18 cellular contexts compared by ENCODE assay signal in genomic region chr12:95533985-95534384, GRCh38.
"Had no signal": no experiment of that assay in that cellular context is flagged by ENCODE, and none has a peak within 500 bp of the region (broad histone marks: within the 10 kb centered on the region; RNA-seq: fewer than 3 reads in every experiment).

No MANE protein-coding gene starts in this region.

- H3K36me3 ChIP-seq: colonic mucosa, esophagus muscularis mucosa, left ventricle myocardium inferior, spleen, thoracic aorta, WERI-Rb-1 had no signal

- H3K4me1 Mint-ChIP-seq: natural killer cell had no signal

- H3K4me3 Mint-ChIP-seq: activated CD4-positive, alpha-beta memory T cell treated with anti-CD3 and anti-CD28 coated beads for 36 hours; activated CD4-positive, alpha-beta T cell treated with anti-CD3 and anti-CD28 coated beads for 36 hours; activated CD8-positive, alpha-beta memory T cell treated with anti-CD3 and anti-CD28 coated beads, Interleukin-2, amount 10 ng/mL, durations not matched to agents 7 days and 5 days; activated T-cell treated with anti-CD3 and anti-CD28 coated beads, Interleukin-2, amount 50 U/mL, for 24 hours; memory B cell; natural killer cell; T-helper 1 cell treated with Interleukin-12 subunit alpha and Interleukin-12 subunit beta and Interleukin-4 antibody, amounts not matched to agents 30 μg/mL and 1 μg/mL, for 36 hours had no signal

- H3K36me3 Mint-ChIP-seq: activated CD4-positive, alpha-beta memory T cell treated with anti-CD3 and anti-CD28 coated beads for 36 hours; activated naive CD4-positive, alpha-beta T cell treated with anti-CD3 and anti-CD28 coated beads, Interleukin-2, amount 50 U/mL, for 72 hours; natural killer cell had no signal

- H3K27me3 ChIP-seq: body of pancreas, colonic mucosa, esophagus muscularis mucosa, spleen had no signal

- H3K27me3 Mint-ChIP-seq: activated CD4-positive, alpha-beta memory T cell treated with anti-CD3 and anti-CD28 coated beads for 36 hours; activated CD4-positive, alpha-beta T cell treated with anti-CD3 and anti-CD28 coated beads for 36 hours; activated CD8-positive, alpha-beta memory T cell treated with anti-CD3 and anti-CD28 coated beads, Interleukin-2, amount 10 ng/mL, durations not matched to agents 7 days and 5 days; activated T-cell treated with anti-CD3 and anti-CD28 coated beads, Interleukin-2, amount 50 U/mL, for 24 hours; memory B cell had no signal

- H3K27ac ChIP-seq: body of pancreas, colonic mucosa, left ventricle myocardium inferior, psoas muscle, spleen, thoracic aorta, WERI-Rb-1 had no signal

- H3K9me3 Mint-ChIP-seq: activated CD4-positive, alpha-beta memory T cell treated with anti-CD3 and anti-CD28 coated beads for 36 hours; activated naive CD4-positive, alpha-beta T cell treated with anti-CD3 and anti-CD28 coated beads, Interleukin-2, amount 50 U/mL, for 72 hours; activated T-cell treated with anti-CD3 and anti-CD28 coated beads, Interleukin-2, amount 50 U/mL, for 24 hours; memory B cell; natural killer cell; T-helper 1 cell treated with Interleukin-12 subunit alpha and Interleukin-12 subunit beta and Interleukin-4 antibody, amounts not matched to agents 30 μg/mL and 1 μg/mL, for 36 hours had no signal

- DNase-seq: activated CD4-positive, alpha-beta memory T cell treated with anti-CD3 and anti-CD28 coated beads for 36 hours; activated CD4-positive, alpha-beta T cell treated with anti-CD3 and anti-CD28 coated beads for 36 hours; activated CD8-positive, alpha-beta memory T cell treated with anti-CD3 and anti-CD28 coated beads, Interleukin-2, amount 10 ng/mL, durations not matched to agents 7 days and 5 days; activated T-cell treated with anti-CD3 and anti-CD28 coated beads, Interleukin-2, amount 50 U/mL, for 24 hours; colonic mucosa; effector CD4-positive, alpha-beta T cell; kidney; left ventricle myocardium inferior; natural killer cell; psoas muscle; spleen; WERI-Rb-1 had no signal

- H3K27ac Mint-ChIP-seq: activated CD4-positive, alpha-beta memory T cell treated with anti-CD3 and anti-CD28 coated beads for 36 hours; activated CD4-positive, alpha-beta T cell treated with anti-CD3 and anti-CD28 coated beads for 36 hours; activated CD8-positive, alpha-beta memory T cell treated with anti-CD3 and anti-CD28 coated beads, Interleukin-2, amount 10 ng/mL, durations not matched to agents 7 days and 5 days; activated naive CD4-positive, alpha-beta T cell treated with anti-CD3 and anti-CD28 coated beads, Interleukin-2, amount 50 U/mL, for 72 hours; activated T-cell treated with anti-CD3 and anti-CD28 coated beads, Interleukin-2, amount 50 U/mL, for 24 hours; memory B cell; natural killer cell; T-helper 1 cell treated with Interleukin-12 subunit alpha and Interleukin-12 subunit beta and Interleukin-4 antibody, amounts not matched to agents 30 μg/mL and 1 μg/mL, for 36 hours had no signal

- H3K4me3 ChIP-seq: body of pancreas, colonic mucosa, esophagus muscularis mucosa, left ventricle myocardium inferior, psoas muscle, spleen, thoracic aorta had no signal

- H3K4me1 ChIP-seq: body of pancreas, colonic mucosa, left ventricle myocardium inferior, psoas muscle had no signal
